9 cellular contexts compared by ENCODE assay signal in genomic region chr4:83639849-83640493, GRCh38.
A peak's percentile ranks its signal among the peaks of the same experiment; 100 is the strongest.
DNase-seq lines count a peak whose midpoint lies in the region; ATAC-seq and TF ChIP-seq lines count a peak whose summit lies in the region.
"Had no signal": no experiment of that assay in that cellular context is flagged by ENCODE, and none has a peak within 500 bp of the region (broad histone marks: within the 10 kb centered on the region; RNA-seq: fewer than 3 reads in every experiment).

No MANE protein-coding gene starts in this region.

- TF ChIP-seq POLR2A in esophagus muscularis mucosa (IDR thresholded peaks at IDR 0.05; ENCODE audit: low read depth) (no peak), tibial nerve (IDR thresholded peaks at IDR 0.05) (no peak)

- H3K4me3 ChIP-seq in esophagus muscularis mucosa (no peak overlapping the region), tibial nerve (no peak overlapping the region)

- TF ChIP-seq EP300 in esophagus muscularis mucosa (IDR thresholded peaks at IDR 0.05) (no peak), tibial nerve (IDR thresholded peaks at IDR 0.05) (no peak)

- H3K36me3 Mint-ChIP-seq in activated CD8-positive, alpha-beta T cell treated with anti-CD3 and anti-CD28 coated beads for 36 hours (ENCODE audit: low read depth) = no peaks in the 10 kb centered on the region
- no peaks in the 10 kb centered on the region for H3K36me3 Mint-ChIP-seq in naive thymus-derived CD8-positive, alpha-beta T cell
- H3K36me3 Mint-ChIP-seq: IgD-negative memory B cell had no signal

- H3K9me3 ChIP-seq in esophagus muscularis mucosa (no peaks in the 10 kb centered on the region), tibial nerve (no peaks in the 10 kb centered on the region)

- H3K36me3 ChIP-seq in esophagus muscularis mucosa (no peaks in the 10 kb centered on the region), tibial nerve (no peaks in the 10 kb centered on the region)

- H3K27me3 ChIP-seq in esophagus muscularis mucosa (no peaks in the 10 kb centered on the region), tibial nerve (peaks cover 0 to 4% of the 10 kb centered on the region in 2 donors)

- no peak overlapping the region for H3K4me3 Mint-ChIP-seq in activated CD8-positive, alpha-beta T cell treated with anti-CD3 and anti-CD28 coated beads for 36 hours
- no peak overlapping the region for H3K4me3 Mint-ChIP-seq in naive thymus-derived CD8-positive, alpha-beta T cell
- H3K4me3 Mint-ChIP-seq: IgD-negative memory B cell had no signal

- DNase-seq in Ammon's horn (ENCODE audit: low spot score) (peak; percentile 89), NCI-H526 treated with DMSO at 0.1 percent for 48 hours (lab: John Stamatoyannopoulos, UW) (peak; percentile 8), esophagus muscularis mucosa (ENCODE audit: extremely low spot score) (no peak), tibial nerve (ENCODE audit: low spot score in 2 of 2) (peak in 1 of 2 donors; percentile 91)
- peak; percentile 64 for DNase-seq in activated CD8-positive, alpha-beta T cell treated with anti-CD3 and anti-CD28 coated beads for 36 hours
- peak; percentile 8 to 74 (median 52) for DNase-seq in naive thymus-derived CD8-positive, alpha-beta T cell

- H3K27ac Mint-ChIP-seq in activated CD8-positive, alpha-beta T cell treated with anti-CD3 and anti-CD28 coated beads for 36 hours = no peak overlapping the region
- H3K27ac Mint-ChIP-seq in naive thymus-derived CD8-positive, alpha-beta T cell = no peak overlapping the region
- H3K27ac Mint-ChIP-seq: IgD-negative memory B cell had no signal

- ATAC-seq in GM18517 (IDR thresholded peaks at IDR 0.05; ENCODE audit: unreplicated experiment) (peak; percentile 65), HG03439 (IDR thresholded peaks at IDR 0.05; ENCODE audit: unreplicated experiment) (peak; percentile 85)
- ATAC-seq in activated CD8-positive, alpha-beta T cell treated with anti-CD3 and anti-CD28 coated beads for 36 hours = peak; percentile 76
- peak; percentile 66 to 71 for ATAC-seq in naive thymus-derived CD8-positive, alpha-beta T cell

- peak; percentile 77 for TF ChIP-seq CTCF in activated CD8-positive, alpha-beta T cell treated with anti-CD3 and anti-CD28 coated beads for 36 hours (IDR thresholded peaks at IDR 0.05)
- TF ChIP-seq CTCF in esophagus muscularis mucosa (IDR thresholded peaks at IDR 0.05) (peak; percentile 83 to 86 (median 85)), tibial nerve (IDR thresholded peaks at IDR 0.05) (peak; percentile 72 to 83 (median 75))

- no peaks in the 10 kb centered on the region for H3K9me3 Mint-ChIP-seq in activated CD8-positive, alpha-beta T cell treated with anti-CD3 and anti-CD28 coated beads for 36 hours
- H3K9me3 Mint-ChIP-seq in naive thymus-derived CD8-positive, alpha-beta T cell = no peaks in the 10 kb centered on the region
- H3K9me3 Mint-ChIP-seq: IgD-negative memory B cell had no signal

- intact Hi-C loops in activated CD8-positive, alpha-beta T cell treated with anti-CD3 and anti-CD28 coated beads for 36 hours (cut with micrococcal nuclease) = loop anchor here (1.0 kb wide), 1 partner anchor 131 kb away; no protein-coding TSS in a partner anchor
- intact Hi-C loops in esophagus muscularis mucosa (cut with DNase I) = loop anchor here (1.0 kb wide), 1 partner anchor 131 kb away; no protein-coding TSS in a partner anchor

- POLR2A ChIA-PET in activated CD8-positive, alpha-beta T cell treated with anti-CD3 and anti-CD28 coated beads for 36 hours (lab: Charles Lee) = no interaction called here
- POLR2A ChIA-PET in naive thymus-derived CD8-positive, alpha-beta T cell (lab: Charles Lee) = no interaction called here

- H3K4me1 ChIP-seq in esophagus muscularis mucosa = peaks cover 0 to 6% (median 2%) of the 10 kb centered on the region in 4 donors
- no peaks in the 10 kb centered on the region for H3K4me1 ChIP-seq in tibial nerve

- CTCF ChIA-PET in activated CD8-positive, alpha-beta T cell treated with anti-CD3 and anti-CD28 coated beads for 36 hours (lab: Charles Lee) = interaction anchor here (0.7 to 7.9 kb wide), 20 partner anchors 8 to 181 kb away, joined by 3 to 76 read pairs (median 4); partner anchors contain the start of genes ABRAXAS1 and GPAT3

- WGBS in esophagus muscularis mucosa = 26% methylated on average over 5 of the region's 5 CpGs
- 18 to 23% methylated on average over 5 of the region's 5 CpGs for WGBS in tibial nerve, 2 donors

- H3K27ac ChIP-seq in esophagus muscularis mucosa (replicated peaks in 1 of 4) = no peak overlapping the region
- H3K27ac ChIP-seq in tibial nerve = no peak overlapping the region

- peaks cover 2% of the 10 kb centered on the region for H3K4me1 Mint-ChIP-seq in activated CD8-positive, alpha-beta T cell treated with anti-CD3 and anti-CD28 coated beads for 36 hours (ENCODE audit: low read depth)
- peaks cover 2 to 4% (median 2%) of the 10 kb centered on the region in 4 donors for H3K4me1 Mint-ChIP-seq in naive thymus-derived CD8-positive, alpha-beta T cell

- peaks cover 9% of the 10 kb centered on the region for H3K27me3 Mint-ChIP-seq in activated CD8-positive, alpha-beta T cell treated with anti-CD3 and anti-CD28 coated beads for 36 hours
- H3K27me3 Mint-ChIP-seq in naive thymus-derived CD8-positive, alpha-beta T cell = peaks cover 3 to 13% (median 9%) of the 10 kb centered on the region in 5 donors
